10 cellular contexts compared by ENCODE assay signal in genomic region chr5:150022163-150022540, GRCh38. TPM values are rescaled to one million over a fixed set of nuclear protein-coding genes. Genes with fewer than 3 reads are reported as not detected.
DNase-seq lines count a peak whose midpoint lies in the region; ATAC-seq and TF ChIP-seq lines count a peak whose summit lies in the region.
"Had no signal": no experiment of that assay in that cellular context is flagged by ENCODE, and none has a peak within 500 bp of the region (broad histone marks: within the 10 kb centered on the region; RNA-seq: fewer than 3 reads in every experiment).

No MANE protein-coding gene starts in this region.

- H3K9me3 ChIP-seq in heart right ventricle: no peaks in the 10 kb centered on the region
- H3K9me3 ChIP-seq: BE2C had no signal

- H3K36me3 ChIP-seq in heart right ventricle: peaks cover 0 to 100% (median 37%) of the 10 kb centered on the region in 9 donors

- peaks cover 5 to 62% (median 53%) of the 10 kb centered on the region in 9 donors for H3K4me1 ChIP-seq in heart right ventricle

- DNase-seq in T-helper 1 cell: no peak
- no peak for DNase-seq in activated T-helper 2 cell treated with anti-CD3 and anti-CD28 coated beads, Interferon-gamma antibody, Interleukin-2, Interleukin-4, amounts not matched to agents 10 μg/mL and 5 μg/mL and 100 μg/mL, durations not matched to agents 14 hours and 24 hours and 36 hours (ENCODE audit: low spot score)
- peak in 1 of 2 donors; percentile 61 for DNase-seq in heart right ventricle
- peak; percentile 29 for DNase-seq in superior temporal gyrus (ENCODE audit: extremely low spot score)
- DNase-seq in retina: no peak
- no peak for DNase-seq in ureter (ENCODE audit: low spot score)
- DNase-seq: BE2C had no signal

- 47 to 63% methylated on average over 1 of the region's 1 CpG for WGBS in heart right ventricle, 2 donors

- no peaks in the 10 kb centered on the region for H3K9me3 Mint-ChIP-seq in T-helper 1 cell treated with Interleukin-12 subunit alpha and Interleukin-12 subunit beta and Interleukin-4 antibody, amounts not matched to agents 30 μg/mL and 1 μg/mL, for 36 hours
- no peaks in the 10 kb centered on the region for H3K9me3 Mint-ChIP-seq in activated T-helper 2 cell treated with anti-CD3 and anti-CD28 coated beads, Interferon-gamma antibody, Interleukin-2, Interleukin-4, amounts not matched to agents 10 μg/mL and 5 μg/mL and 100 μg/mL, durations not matched to agents 14 hours and 24 hours and 36 hours
- H3K9me3 Mint-ChIP-seq: dendritic cell treated with granulocyte-macrophage colony-stimulating factor and Interleukin-4, amounts not matched to agents 40 ng/mL and 50 ng/mL, for 4 days had no signal

- intact Hi-C loops in activated T-helper 2 cell treated with anti-CD3 and anti-CD28 coated beads, Interferon-gamma antibody, Interleukin-2, Interleukin-4, amounts not matched to agents 10 μg/mL and 5 μg/mL and 100 μg/mL, durations not matched to agents 14 hours and 24 hours and 36 hours (cut with micrococcal nuclease): no loop called here
- intact Hi-C loops in heart right ventricle (cut with DNase I): loop anchor here in 3 of 10 donors (5.0 to 10.0 kb wide), 3 partner anchors 193 to 333 kb away; partner anchors contain the start of gene TCOF1 (in 1 of the 3)

- H3K36me3 Mint-ChIP-seq in T-helper 1 cell treated with Interleukin-12 subunit alpha and Interleukin-12 subunit beta and Interleukin-4 antibody, amounts not matched to agents 30 μg/mL and 1 μg/mL, for 36 hours (ENCODE audit: low read depth): peaks cover 54% of the 10 kb centered on the region
- H3K36me3 Mint-ChIP-seq in activated T-helper 2 cell treated with anti-CD3 and anti-CD28 coated beads, Interferon-gamma antibody, Interleukin-2, Interleukin-4, amounts not matched to agents 10 μg/mL and 5 μg/mL and 100 μg/mL, durations not matched to agents 14 hours and 24 hours and 36 hours (ENCODE audit: low read depth): peaks cover 82% of the 10 kb centered on the region

- no peaks in the 10 kb centered on the region for H3K27me3 Mint-ChIP-seq in T-helper 1 cell treated with Interleukin-12 subunit alpha and Interleukin-12 subunit beta and Interleukin-4 antibody, amounts not matched to agents 30 μg/mL and 1 μg/mL, for 36 hours (ENCODE audit: low read depth)
- no peaks in the 10 kb centered on the region for H3K27me3 Mint-ChIP-seq in activated T-helper 2 cell treated with anti-CD3 and anti-CD28 coated beads, Interferon-gamma antibody, Interleukin-2, Interleukin-4, amounts not matched to agents 10 μg/mL and 5 μg/mL and 100 μg/mL, durations not matched to agents 14 hours and 24 hours and 36 hours (ENCODE audit: low read depth)
- H3K27me3 Mint-ChIP-seq: dendritic cell treated with granulocyte-macrophage colony-stimulating factor and Interleukin-4, amounts not matched to agents 40 ng/mL and 50 ng/mL, for 4 days had no signal

- peak overlapping the region in 2 of 10 donors; percentile 28 to 30 for H3K4me3 ChIP-seq in heart right ventricle

- H3K4me1 Mint-ChIP-seq in T-helper 1 cell treated with Interleukin-12 subunit alpha and Interleukin-12 subunit beta and Interleukin-4 antibody, amounts not matched to agents 30 μg/mL and 1 μg/mL, for 36 hours (ENCODE audit: low read depth): peaks cover 18% of the 10 kb centered on the region
- H3K4me1 Mint-ChIP-seq in activated T-helper 2 cell treated with anti-CD3 and anti-CD28 coated beads, Interferon-gamma antibody, Interleukin-2, Interleukin-4, amounts not matched to agents 10 μg/mL and 5 μg/mL and 100 μg/mL, durations not matched to agents 14 hours and 24 hours and 36 hours (ENCODE audit: low read depth): peaks cover 19% of the 10 kb centered on the region

- H3K27me3 ChIP-seq in heart right ventricle: no peaks in the 10 kb centered on the region
- H3K27me3 ChIP-seq: BE2C had no signal

- H3K27ac ChIP-seq in heart right ventricle: peak overlapping the region; percentile 7 to 83 (median 70)

- no peak overlapping the region for H3K4me3 Mint-ChIP-seq in T-helper 1 cell treated with Interleukin-12 subunit alpha and Interleukin-12 subunit beta and Interleukin-4 antibody, amounts not matched to agents 30 μg/mL and 1 μg/mL, for 36 hours
- H3K4me3 Mint-ChIP-seq in activated T-helper 2 cell treated with anti-CD3 and anti-CD28 coated beads, Interferon-gamma antibody, Interleukin-2, Interleukin-4, amounts not matched to agents 10 μg/mL and 5 μg/mL and 100 μg/mL, durations not matched to agents 14 hours and 24 hours and 36 hours (ENCODE audit: low read depth): no peak overlapping the region
- H3K4me3 Mint-ChIP-seq: dendritic cell treated with granulocyte-macrophage colony-stimulating factor and Interleukin-4, amounts not matched to agents 40 ng/mL and 50 ng/mL, for 4 days had no signal

- H3K27ac Mint-ChIP-seq in T-helper 1 cell treated with Interleukin-12 subunit alpha and Interleukin-12 subunit beta and Interleukin-4 antibody, amounts not matched to agents 30 μg/mL and 1 μg/mL, for 36 hours: peak overlapping the region; percentile 52
- H3K27ac Mint-ChIP-seq in activated T-helper 2 cell treated with anti-CD3 and anti-CD28 coated beads, Interferon-gamma antibody, Interleukin-2, Interleukin-4, amounts not matched to agents 10 μg/mL and 5 μg/mL and 100 μg/mL, durations not matched to agents 14 hours and 24 hours and 36 hours: peak overlapping the region; percentile 67
- H3K27ac Mint-ChIP-seq: dendritic cell treated with granulocyte-macrophage colony-stimulating factor and Interleukin-4, amounts not matched to agents 40 ng/mL and 50 ng/mL, for 4 days had no signal

- TF ChIP-seq CTCF in heart right ventricle (IDR thresholded peaks at IDR 0.05): no peak

- ATAC-seq in heart right ventricle (peak; percentile 65 to 89 (median 78)), HG03097 (IDR thresholded peaks at IDR 0.05; ENCODE audit: low FRiP score, unreplicated experiment) (no peak)

RNA-seq across cellular contexts. Expression of gene HMGXB3, which starts 21.6 kb away (rescaled TPM):
- total RNA-seq in activated T-helper 2 cell treated with anti-CD3 and anti-CD28 coated beads, Interferon-gamma antibody, Interleukin-2, Interleukin-4, amounts not matched to agents 10 μg/mL and 5 μg/mL and 100 μg/mL, durations not matched to agents 14 hours and 24 hours and 36 hours: 39.6 and 42.2 TPM in 2 replicates
- total RNA-seq in heart right ventricle (10 to 100 TPM; 12.7 to 17.8 (median 14.9) TPM), ureter (51.0 TPM)
- 10 to 100 TPM; 12.8 to 17.9 TPM for polyA plus RNA-seq in heart right ventricle

RNA-seq across cellular contexts. Expression of gene TIGD6, which starts 21.7 kb away (rescaled TPM):
- 2.4 and 2.6 TPM in 2 replicates for total RNA-seq in activated T-helper 2 cell treated with anti-CD3 and anti-CD28 coated beads, Interferon-gamma antibody, Interleukin-2, Interleukin-4, amounts not matched to agents 10 μg/mL and 5 μg/mL and 100 μg/mL, durations not matched to agents 14 hours and 24 hours and 36 hours
- total RNA-seq in heart right ventricle (1 to 10 TPM; 2.2 to 4.2 (median 2.8) TPM), ureter (7.0 TPM)
- polyA plus RNA-seq in heart right ventricle: 1 to 10 TPM; 2.1 to 4.0 TPM
